Comparison of ENCODE assay signal across 15 cellular contexts in the genomic region with DNA sequence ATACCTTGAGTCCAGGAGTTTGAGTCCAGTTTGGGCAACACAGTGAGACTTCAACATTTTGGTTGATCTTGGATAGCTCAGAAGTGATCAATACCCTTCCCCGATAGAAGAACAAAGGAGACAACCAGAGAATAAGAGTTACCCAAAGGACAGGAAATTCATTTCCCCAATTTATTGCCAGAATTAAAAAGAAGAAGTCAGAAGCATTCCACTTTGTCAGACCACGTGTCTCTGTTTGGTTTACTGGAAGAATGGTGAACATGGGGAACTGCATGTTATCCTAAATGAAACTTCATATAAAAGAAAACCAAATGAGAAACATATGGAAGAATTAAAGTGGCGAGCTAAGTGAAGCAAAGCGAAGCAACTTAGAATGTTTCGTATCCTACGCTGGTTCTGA.
"Had no signal": no experiment of that assay in that cellular context is flagged by ENCODE, and none has a peak within 500 bp of the region (broad histone marks: within the 10 kb centered on the region; RNA-seq: fewer than 3 reads in every experiment).

No MANE protein-coding gene starts in this region.

- DNase-seq: effector memory CD8-positive, alpha-beta T cell; foreskin melanocyte; head of caudate nucleus; hippocampal formation; kidney glomerular epithelial cell; nephron progenitor cell; psoas muscle; retina; right lobe of liver; stimulated activated CD4-positive, alpha-beta T cell treated with anti-CD3 and anti-CD28 coated beads, Interleukin-4, amount 100 ng/mL, for 1 hour; stimulated activated CD8-positive, alpha-beta memory T cell treated with anti-CD3 and anti-CD28 coated beads, Interleukin-4, amount 100 ng/mL, for 48 hours; stimulated activated naive CD8-positive, alpha-beta T cell treated with anti-CD3 and anti-CD28 coated beads, Interleukin-15, Interleukin-2, amounts not matched to agents 100 U/mL and 50 U/mL, for 24 hours had no signal

- H3K27ac Mint-ChIP-seq: dendritic cell treated with granulocyte-macrophage colony-stimulating factor and Interleukin-4, amounts not matched to agents 40 ng/mL and 50 ng/mL, for 4 days; effector memory CD8-positive, alpha-beta T cell; nephron progenitor cell; stimulated activated effector memory CD8-positive, alpha-beta T cell treated with anti-CD3 and anti-CD28 coated beads, Interleukin-12 subunit alpha, Interleukin-12 subunit beta, amount 100 ng/mL, for 72 hours; type B pancreatic cell had no signal

- ATAC-seq: effector memory CD8-positive, alpha-beta T cell; psoas muscle; right lobe of liver; stimulated activated effector memory CD8-positive, alpha-beta T cell treated with anti-CD3 and anti-CD28 coated beads, Interleukin-12 subunit alpha, Interleukin-12 subunit beta, amount 100 ng/mL, for 72 hours; stimulated activated naive CD8-positive, alpha-beta T cell treated with anti-CD3 and anti-CD28 coated beads, Interleukin-15, Interleukin-2, amounts not matched to agents 100 U/mL and 50 U/mL, for 24 hours had no signal

- H3K4me3 Mint-ChIP-seq: dendritic cell treated with granulocyte-macrophage colony-stimulating factor and Interleukin-4, amounts not matched to agents 40 ng/mL and 50 ng/mL, for 4 days; effector memory CD8-positive, alpha-beta T cell; nephron progenitor cell; stimulated activated effector memory CD8-positive, alpha-beta T cell treated with anti-CD3 and anti-CD28 coated beads, Interleukin-12 subunit alpha, Interleukin-12 subunit beta, amount 100 ng/mL, for 72 hours; type B pancreatic cell had no signal

- H3K4me1 Mint-ChIP-seq: stimulated activated effector memory CD8-positive, alpha-beta T cell treated with anti-CD3 and anti-CD28 coated beads, Interleukin-12 subunit alpha, Interleukin-12 subunit beta, amount 100 ng/mL, for 72 hours had no signal

- H3K9me3 Mint-ChIP-seq: effector memory CD8-positive, alpha-beta T cell; stimulated activated effector memory CD8-positive, alpha-beta T cell treated with anti-CD3 and anti-CD28 coated beads, Interleukin-12 subunit alpha, Interleukin-12 subunit beta, amount 100 ng/mL, for 72 hours had no signal

- H3K27me3 Mint-ChIP-seq: dendritic cell treated with granulocyte-macrophage colony-stimulating factor and Interleukin-4, amounts not matched to agents 40 ng/mL and 50 ng/mL, for 4 days; effector memory CD8-positive, alpha-beta T cell; type B pancreatic cell had no signal

- H3K36me3 Mint-ChIP-seq: stimulated activated effector memory CD8-positive, alpha-beta T cell treated with anti-CD3 and anti-CD28 coated beads, Interleukin-12 subunit alpha, Interleukin-12 subunit beta, amount 100 ng/mL, for 72 hours; type B pancreatic cell had no signal
